Comparison of ENCODE assay signal across 17 cellular contexts in genomic region chr11:45225961-45226871, GRCh38. TPM values are rescaled to one million over a fixed set of nuclear protein-coding genes. Genes with fewer than 3 reads are reported as not detected.
DNase-seq lines count a peak whose midpoint lies in the region; ATAC-seq and TF ChIP-seq lines count a peak whose summit lies in the region.
"Had no signal": no experiment of that assay in that cellular context is flagged by ENCODE, and none has a peak within 500 bp of the region (broad histone marks: within the 10 kb centered on the region; RNA-seq: fewer than 3 reads in every experiment).

No MANE protein-coding gene starts in this region.

- H3K36me3 ChIP-seq in spleen: peaks cover 6 to 80% (median 32%) of the 10 kb centered on the region in 6 donors
- peaks cover 0 to 25% of the 10 kb centered on the region in 2 donors for H3K36me3 ChIP-seq in adrenal gland (replicated peaks in 1 of 2)

- H3K9me3 ChIP-seq in spleen (no peaks in the 10 kb centered on the region), adrenal gland (replicated peaks in 1 of 3) (no peaks in the 10 kb centered on the region)
- H3K9me3 ChIP-seq: A549 had no signal

- ATAC-seq in HG03571 (IDR thresholded peaks at IDR 0.05; ENCODE audit: unreplicated experiment) (no peak), HG02870 (IDR thresholded peaks at IDR 0.05; ENCODE audit: unreplicated experiment) (no peak)
- ATAC-seq: A549, GM23338 had no signal

- TF ChIP-seq POLR2A in spleen (IDR thresholded peaks at IDR 0.05) (no peak), adrenal gland (IDR thresholded peaks at IDR 0.05) (no peak)

- H3K27ac ChIP-seq in spleen (no peak overlapping the region), adrenal gland (no peak overlapping the region)
- H3K27ac ChIP-seq: 22Rv1, A549, C4-2B had no signal

- WGBS in spleen, 5 donors: 95 to 99% (median 96%) methylated on average over 23 to 39 of the region's 39 CpGs
- 96 to 98% (median 97%) methylated on average over 14 to 39 of the region's 39 CpGs for WGBS in adrenal gland, 4 donors

- no peaks in the 10 kb centered on the region for H3K4me1 ChIP-seq in spleen
- H3K4me1 ChIP-seq in adrenal gland (replicated peaks in 1 of 2): no peaks in the 10 kb centered on the region
- H3K4me1 ChIP-seq: A549 had no signal

- intact Hi-C loops in spleen (cut with DNase I; ENCODE audit: low total_unique reads): no loop called here
- intact Hi-C loops in adrenal gland (cut with DNase I): no loop called here

- H3K27me3 ChIP-seq in spleen (replicated peaks in 1 of 7): no peaks in the 10 kb centered on the region
- no peaks in the 10 kb centered on the region for H3K27me3 ChIP-seq in adrenal gland

- H3K4me3 ChIP-seq in spleen: no peak overlapping the region
- H3K4me3 ChIP-seq in adrenal gland: no peak overlapping the region
- H3K4me3 ChIP-seq: A549, GM23338 had no signal

- DNase-seq in activated effector memory CD4-positive, alpha-beta T cell treated with anti-CD3 and anti-CD28 coated beads, Interleukin-2, amount 50 U/mL, for 16 hours: peak; percentile 57
- no peak for DNase-seq in activated effector memory CD4-positive, alpha-beta T cell treated with Interleukin-2 at 50 U/mL for 16 hours
- DNase-seq in mesenteric fat pad (ENCODE audit: low spot score): peak; percentile 87
- peak; percentile 70 for DNase-seq in spleen
- DNase-seq in adrenal gland: no peak
- DNase-seq: AML-193; CD4-positive, alpha-beta memory T cell; GF-D8; HCEC 1CT had no signal

- TF ChIP-seq CTCF in spleen (IDR thresholded peaks at IDR 0.05 in 8 of 11, conservative IDR thresholded peaks at IDR 0.05 in 3 of 11): no peak
- no peak for TF ChIP-seq CTCF in adrenal gland (IDR thresholded peaks at IDR 0.05)

RNA-seq across cellular contexts. Expression of gene SYT13, which starts 59.9 kb away (rescaled TPM):
- total RNA-seq in mesenteric fat pad (not detected), spleen (under 1 TPM in 5 of 7 donors, not detected in 2; 0.03 to 0.64 (median 0.28) TPM), adrenal gland (1 to 10 TPM in 3 of 8 donors, under 1 TPM in 1, not detected in 4; 0.50 to 6.6 (median 3.2) TPM)
- polyA plus RNA-seq in spleen (under 1 TPM; 0.02 to 0.11 (median 0.03) TPM), adrenal gland (1 to 10 TPM in 2 of 3 donors, under 1 TPM in 1; 0.54 to 6.0 (median 1.8) TPM)
- total RNA-seq: CD4-positive, alpha-beta memory T cell had no signal
- polyA plus RNA-seq: BJ; CD4-positive, alpha-beta memory T cell; IgD-negative memory B cell had no signal

Comparison
In these comparisons a context has a peak if more than half of its experiments do, and no peak if none do; other contexts are left out.
1. DNase-seq: peak in activated effector memory CD4-positive, alpha-beta T cell treated with anti-CD3 and anti-CD28 coated beads, Interleukin-2, amount 50 U/mL, for 16 hours (single experiment), mesenteric fat pad (single experiment) and spleen (single experiment); none in activated effector memory CD4-positive, alpha-beta T cell treated with Interleukin-2 at 50 U/mL for 16 hours (single experiment) and adrenal gland (0 of 7).